Comparison of ENCODE assay signal across 17 cellular contexts in the genomic region with DNA sequence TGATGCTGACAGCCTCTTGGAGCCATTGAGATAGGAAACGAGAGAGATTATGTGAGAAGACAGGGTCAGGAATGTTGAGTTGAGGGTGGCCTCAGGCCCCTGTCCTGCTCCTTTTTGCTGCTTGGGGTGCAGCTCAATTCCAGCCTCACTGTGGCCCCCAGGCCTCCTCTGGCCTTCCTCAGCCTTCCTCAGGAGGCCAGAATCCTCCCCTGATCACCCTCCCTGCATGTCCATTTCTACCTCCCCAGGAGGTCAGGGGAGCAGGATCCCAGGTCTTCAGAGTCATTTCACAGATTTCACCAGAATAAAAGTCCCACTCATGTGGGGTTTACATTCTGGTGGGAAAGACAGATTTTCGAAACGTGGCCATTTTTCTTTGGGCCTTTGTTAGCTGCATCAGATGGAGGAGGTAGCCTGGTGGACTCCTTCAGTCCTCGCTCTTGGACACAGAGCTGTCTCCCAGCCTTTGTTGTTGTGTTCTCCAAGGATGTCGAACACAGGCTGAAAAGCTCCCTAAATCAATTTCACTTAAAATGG. TPM values are rescaled to one million over a fixed set of nuclear protein-coding genes. Genes with fewer than 3 reads are reported as not detected.
DNase-seq lines count a peak whose midpoint lies in the region; ATAC-seq lines count a peak whose summit lies in the region.
"Had no signal": no experiment of that assay in that cellular context is flagged by ENCODE, and none has a peak within 500 bp of the region (broad histone marks: within the 10 kb centered on the region; RNA-seq: fewer than 3 reads in every experiment).

No MANE protein-coding gene starts in this region.

- peaks cover 0 to 29% of the 10 kb centered on the region in 2 experiments for H3K27me3 ChIP-seq in mesenchymal stem cell (ENCODE audit: control insufficient read depth in 1 of 2, insufficient read depth in 1 of 2, low read length in 2 of 2)

- no peak overlapping the region for H3K14ac ChIP-seq in mesenchymal stem cell (ENCODE audit: low read length in 2 of 2)

- peaks cover 8% of the 10 kb centered on the region for H3K36me3 Mint-ChIP-seq in activated naive CD8-positive, alpha-beta T cell
- H3K36me3 Mint-ChIP-seq in activated naive CD8-positive, alpha-beta T cell treated with anti-CD3 and anti-CD28 coated beads for 36 hours: peaks cover 19% of the 10 kb centered on the region
- H3K36me3 Mint-ChIP-seq in T-helper 17 cell (ENCODE audit: low read depth): no peaks in the 10 kb centered on the region
- peaks cover 14% of the 10 kb centered on the region for H3K36me3 Mint-ChIP-seq in stimulated activated effector memory CD8-positive, alpha-beta T cell treated with anti-CD3 and anti-CD28 coated beads, Interleukin-12 subunit alpha, Interleukin-12 subunit beta, amount 100 ng/mL, for 72 hours

- peak overlapping the region in 1 of 2 experiments; percentile 1 for H3K4ac ChIP-seq in mesenchymal stem cell (ENCODE audit: low read depth in 1 of 2, low read length in 2 of 2)

- H3K9ac ChIP-seq in mesenchymal stem cell (ENCODE audit: low read length): no peak overlapping the region

- no peak overlapping the region for H3K18ac ChIP-seq in mesenchymal stem cell (ENCODE audit: low read depth in 1 of 2, low read length in 2 of 2)

- H3K79me1 ChIP-seq in mesenchymal stem cell (replicated peaks; ENCODE audit: low read length, poor library complexity, severe bottlenecking): no peaks in the 10 kb centered on the region

- no peaks in the 10 kb centered on the region for H3K27me3 Mint-ChIP-seq in activated naive CD8-positive, alpha-beta T cell
- H3K27me3 Mint-ChIP-seq in activated naive CD8-positive, alpha-beta T cell treated with anti-CD3 and anti-CD28 coated beads for 36 hours: peaks cover 5% of the 10 kb centered on the region
- peaks cover 7% of the 10 kb centered on the region for H3K27me3 Mint-ChIP-seq in T-helper 17 cell

- H3K27ac Mint-ChIP-seq in activated naive CD8-positive, alpha-beta T cell: no peak overlapping the region
- no peak overlapping the region for H3K27ac Mint-ChIP-seq in activated naive CD8-positive, alpha-beta T cell treated with anti-CD3 and anti-CD28 coated beads for 36 hours
- H3K27ac Mint-ChIP-seq in T-helper 17 cell: no peak overlapping the region
- H3K27ac Mint-ChIP-seq in stimulated activated effector memory CD8-positive, alpha-beta T cell treated with anti-CD3 and anti-CD28 coated beads, Interleukin-12 subunit alpha, Interleukin-12 subunit beta, amount 100 ng/mL, for 72 hours: no peak overlapping the region
- H3K27ac Mint-ChIP-seq: activated CD4-positive, alpha-beta T cell treated with anti-CD3 and anti-CD28 coated beads, Interleukin-2, amount 10 ng/mL, durations not matched to agents 24 days and 14 days had no signal

- peak overlapping the region; percentile 72 for H3K4me3 Mint-ChIP-seq in activated naive CD8-positive, alpha-beta T cell
- H3K4me3 Mint-ChIP-seq in activated naive CD8-positive, alpha-beta T cell treated with anti-CD3 and anti-CD28 coated beads for 36 hours: no peak overlapping the region
- H3K4me3 Mint-ChIP-seq in T-helper 17 cell: peak overlapping the region; percentile 21
- peak overlapping the region; percentile 81 for H3K4me3 Mint-ChIP-seq in stimulated activated effector memory CD8-positive, alpha-beta T cell treated with anti-CD3 and anti-CD28 coated beads, Interleukin-12 subunit alpha, Interleukin-12 subunit beta, amount 100 ng/mL, for 72 hours

- H3K9me3 Mint-ChIP-seq in activated naive CD8-positive, alpha-beta T cell (ENCODE audit: low read depth): no peaks in the 10 kb centered on the region
- H3K9me3 Mint-ChIP-seq in activated naive CD8-positive, alpha-beta T cell treated with anti-CD3 and anti-CD28 coated beads for 36 hours: peaks cover 6% of the 10 kb centered on the region
- H3K9me3 Mint-ChIP-seq in stimulated activated effector memory CD8-positive, alpha-beta T cell treated with anti-CD3 and anti-CD28 coated beads, Interleukin-12 subunit alpha, Interleukin-12 subunit beta, amount 100 ng/mL, for 72 hours: no peaks in the 10 kb centered on the region

- no peak overlapping the region for H2BK15ac ChIP-seq in mesenchymal stem cell (ENCODE audit: low read depth, poor library complexity, severe bottlenecking)

- no peak overlapping the region for H4K91ac ChIP-seq in mesenchymal stem cell (ENCODE audit: low read length)

- H3K4me1 Mint-ChIP-seq in activated naive CD8-positive, alpha-beta T cell (ENCODE audit: low read depth): peaks cover 8% of the 10 kb centered on the region
- H3K4me1 Mint-ChIP-seq in activated naive CD8-positive, alpha-beta T cell treated with anti-CD3 and anti-CD28 coated beads for 36 hours: peaks cover 8% of the 10 kb centered on the region
- peaks cover 7% of the 10 kb centered on the region for H3K4me1 Mint-ChIP-seq in T-helper 17 cell
- peaks cover 13% of the 10 kb centered on the region for H3K4me1 Mint-ChIP-seq in stimulated activated effector memory CD8-positive, alpha-beta T cell treated with anti-CD3 and anti-CD28 coated beads, Interleukin-12 subunit alpha, Interleukin-12 subunit beta, amount 100 ng/mL, for 72 hours

- ATAC-seq in T-helper 17 cell (no peak), GM18870 (IDR thresholded peaks at IDR 0.05; ENCODE audit: unreplicated experiment) (no peak)
- no peak for ATAC-seq in stimulated activated effector memory CD8-positive, alpha-beta T cell treated with anti-CD3 and anti-CD28 coated beads, Interleukin-12 subunit alpha, Interleukin-12 subunit beta, amount 100 ng/mL, for 72 hours

- H2BK5ac ChIP-seq in mesenchymal stem cell (ENCODE audit: low read depth, low read length, poor library complexity, severe bottlenecking): no peak overlapping the region

- H3K27ac ChIP-seq in mesenchymal stem cell (ENCODE audit: low read length, poor library complexity, severe bottlenecking): no peak overlapping the region

- H3K36me3 ChIP-seq in mesenchymal stem cell (ENCODE audit: control insufficient read depth in 1 of 2, insufficient read depth in 2 of 2, low read depth in 1 of 2, low read length in 2 of 2): peaks cover 0 to 3% of the 10 kb centered on the region in 2 experiments
- H3K36me3 ChIP-seq: prostate gland had no signal

- no peak overlapping the region for H4K8ac ChIP-seq in mesenchymal stem cell (ENCODE audit: low read length)

- H3K4me1 ChIP-seq in mesenchymal stem cell (ENCODE audit: control insufficient read depth, insufficient read depth, low read depth, low read length): peaks cover 29% of the 10 kb centered on the region
- H3K4me1 ChIP-seq: prostate gland had no signal

- H2AFZ ChIP-seq in mesenchymal stem cell (ENCODE audit: low read depth, low read length): no peak overlapping the region

- peak overlapping the region; percentile 38 to 65 for H2BK12ac ChIP-seq in mesenchymal stem cell (ENCODE audit: low read length in 2 of 2)

- no peak for DNase-seq in activated naive CD8-positive, alpha-beta T cell treated with anti-CD3 and anti-CD28 coated beads for 36 hours
- no peak for DNase-seq in T-helper 17 cell
- no peak for DNase-seq in mesenchymal stem cell
- no peak for DNase-seq in stimulated activated effector memory CD8-positive, alpha-beta T cell treated with anti-CD3 and anti-CD28 coated beads, Interleukin-12 subunit alpha, Interleukin-12 subunit beta, amount 100 ng/mL, for 72 hours (ENCODE audit: low spot score in 2 of 2)
- no peak for DNase-seq in ACHN
- DNase-seq in RPMI8226: no peak
- DNase-seq: activated CD4-positive, alpha-beta T cell treated with anti-CD3 and anti-CD28 coated beads, Interleukin-2, amount 10 ng/mL, durations not matched to agents 24 days and 14 days; cerebellar nuclear complex; NCI-H146; NK-92 treated with Interleukin-12 subunit alpha and Interleukin-12 subunit beta, amount 100 ng/mL, for 24 hours; SHP77; stimulated activated CD4-positive, alpha-beta T cell treated with anti-CD3 and anti-CD28 coated beads, Interleukin-12 subunit alpha, Interleukin-12 subunit beta, amount 100 ng/mL, for 4 hours; stimulated activated naive CD4-positive, alpha-beta T cell treated with Interleukin-2 at 50 U/mL for 16 hours; T1000 had no signal

- WGBS in mesenchymal stem cell: 98% methylated on average over 4 of the region's 5 CpGs

- no peak overlapping the region for H3K4me2 ChIP-seq in mesenchymal stem cell (ENCODE audit: low read length, poor library complexity, severe bottlenecking)

- in situ Hi-C loops in ACHN (cut with HindIII; ENCODE audit: low pct_ligation_motif_present, low pct_unique_long_range_greater_than_20kb, low sequenced_read_pairs): no loop called here

- no peak overlapping the region for H2BK120ac ChIP-seq in mesenchymal stem cell (ENCODE audit: low read depth, low read length)

- H3K9me3 ChIP-seq in T-helper 17 cell (ENCODE audit: control insufficient read depth, low read length, poor library complexity, severe bottlenecking) (no peaks in the 10 kb centered on the region), mesenchymal stem cell (ENCODE audit: control insufficient read depth, low read length) (peaks cover 6% of the 10 kb centered on the region)
- H3K9me3 ChIP-seq: prostate gland had no signal

- H3K23ac ChIP-seq in mesenchymal stem cell (ENCODE audit: low read length in 2 of 2): no peak overlapping the region

- no peak overlapping the region for H3K4me3 ChIP-seq in mesenchymal stem cell (ENCODE audit: insufficient read depth in 1 of 2, low read depth in 1 of 2, low read length in 2 of 2)
- H3K4me3 ChIP-seq: prostate gland had no signal

- H2AK5ac ChIP-seq in mesenchymal stem cell (ENCODE audit: low read length, severe bottlenecking): peak overlapping the region; percentile 11

RNA-seq across cellular contexts. Expression of a gene that starts 2.2 kb away (rescaled TPM):
- under 1 TPM; 0.12 to 0.14 TPM for total RNA-seq in activated naive CD8-positive, alpha-beta T cell treated with anti-CD3 and anti-CD28 coated beads for 36 hours
- total RNA-seq in T-helper 17 cell: under 1 TPM; 0.20 to 0.23 TPM
- 0.08 TPM for polyA plus RNA-seq in mesenchymal stem cell (2013, experiment 1 of 2)
- polyA plus RNA-seq in mesenchymal stem cell (2013, experiment 2 of 2): 0.05 TPM
